8 cellular contexts compared by ENCODE assay signal in genomic region chr13:50080856-50081105, GRCh38.
DNase-seq lines count a peak whose midpoint lies in the region; ATAC-seq and TF ChIP-seq lines count a peak whose summit lies in the region.

No MANE protein-coding gene starts in this region.

- H2AFZ ChIP-seq in HCT116 (ENCODE audit: low read depth, low read length, poor library complexity, severe bottlenecking), result no peak overlapping the region

- no peak for ATAC-seq in HCT116
- ATAC-seq in activated naive CD8-positive, alpha-beta T cell treated with anti-CD3 and anti-CD28 coated beads, Interleukin-2, amount 10 ng/mL, durations not matched to agents 7 days and 5 days (ENCODE audit: low read depth), result peak; percentile 3
- ATAC-seq in GM19351 (IDR thresholded peaks at IDR 0.05; ENCODE audit: unreplicated experiment), result no peak
- no peak for ATAC-seq in HG02852 (IDR thresholded peaks at IDR 0.05; ENCODE audit: unreplicated experiment)

- H3K36me3 ChIP-seq in HCT116 (ENCODE audit: control insufficient read depth in 1 of 2, insufficient read depth in 2 of 2, low read length in 2 of 2), result no peaks in the 10 kb centered on the region; a peak in 1 of 4 replicates
- H3K36me3 ChIP-seq in suprapubic skin, result no peaks in the 10 kb centered on the region

- H3K27me3 ChIP-seq in HCT116 (ENCODE audit: insufficient read depth, low read length), result no peaks in the 10 kb centered on the region
- H3K27me3 ChIP-seq in suprapubic skin, result no peaks in the 10 kb centered on the region

- H3K27me3 Mint-ChIP-seq in activated naive CD8-positive, alpha-beta T cell treated with anti-CD3 and anti-CD28 coated beads, Interleukin-2, amount 10 ng/mL, durations not matched to agents 7 days and 5 days, result no peaks in the 10 kb centered on the region

- H3K4me2 ChIP-seq in HCT116 (ENCODE audit: low read length), result peak overlapping the region; percentile 85

- TF ChIP-seq EP300 in suprapubic skin (IDR thresholded peaks at IDR 0.05), result no peak

- no peaks in the 10 kb centered on the region for H3K9me3 Mint-ChIP-seq in activated naive CD8-positive, alpha-beta T cell treated with anti-CD3 and anti-CD28 coated beads, Interleukin-2, amount 10 ng/mL, durations not matched to agents 7 days and 5 days

- RAD21 ChIA-PET in HCT116 (lab: Charles Lee; ENCODE audit: low non-redundant PET in 1 of 2, low total read pairs in 2 of 2, uncharacterized antibody in 2 of 2, unreplicated experiment in 2 of 2), result no interaction called here

- WGBS in suprapubic skin, result 2% methylated on average over 10 of the region's 10 CpGs

- H4K20me1 ChIP-seq in HCT116 (ENCODE audit: insufficient read depth), result peaks cover 37% of the 10 kb centered on the region; the same call in 1 of the 2 replicates

- H3K79me2 ChIP-seq in HCT116 (ENCODE audit: insufficient read depth, low read length), result peaks cover 91% of the 10 kb centered on the region

- peak overlapping the region; percentile 85 for H3K9ac ChIP-seq in HCT116 (ENCODE audit: low read length)

- H3K27ac ChIP-seq in HCT116 (ENCODE audit: low read depth, low read length) (peak overlapping the region; percentile 98), suprapubic skin (peak overlapping the region; percentile 83)

- TF ChIP-seq POLR2A in HCT116 (IDR thresholded peaks at IDR 0.05; ENCODE audit: borderline replicate concordance, extremely low read depth, insufficient read depth, insufficient read length) (no peak), suprapubic skin (IDR thresholded peaks at IDR 0.05) (no peak)

- no peak for TF ChIP-seq RAD21 in HCT116 (IDR thresholded peaks at IDR 0.05; ENCODE audit: low read depth)

- H3K9me3 ChIP-seq in HCT116 (ENCODE audit: control insufficient read depth in 1 of 2, insufficient read depth in 1 of 2, low read depth in 1 of 2, low read length in 2 of 2), result no peaks in the 10 kb centered on the region
- H3K9me3 ChIP-seq in suprapubic skin, result no peaks in the 10 kb centered on the region

- TF ChIP-seq CTCF in HCT116 (IDR thresholded peaks at IDR 0.05 in 2 of 3, conservative IDR thresholded peaks at IDR 0.05 in 1 of 3; ENCODE audit: borderline replicate concordance in 1 of 3, insufficient read depth in 1 of 3, low read depth in 2 of 3, low read length in 2 of 3), result no peak
- TF ChIP-seq CTCF in suprapubic skin (IDR thresholded peaks at IDR 0.05), result no peak

- CTCF ChIA-PET in HCT116 (lab: Charles Lee), result interaction anchor here (2.5 kb wide), 1 partner anchor 84 kb away, joined by 7 read pairs; the partner anchor contains the start of gene TRIM13

- H3K9me2 ChIP-seq in HCT116 (ENCODE audit: insufficient read depth), result no peaks in the 10 kb centered on the region

- peak overlapping the region; percentile 100 for H3K27ac Mint-ChIP-seq in activated naive CD8-positive, alpha-beta T cell treated with anti-CD3 and anti-CD28 coated beads, Interleukin-2, amount 10 ng/mL, durations not matched to agents 7 days and 5 days

- BruUV-seq in HCT116 (replicated peaks; lab: Mats Ljungman, UMichigan), result no TSS peak

- peaks cover 32% of the 10 kb centered on the region for H3K4me1 Mint-ChIP-seq in activated naive CD8-positive, alpha-beta T cell treated with anti-CD3 and anti-CD28 coated beads, Interleukin-2, amount 10 ng/mL, durations not matched to agents 7 days and 5 days

- H3K4me1 ChIP-seq in HCT116 (ENCODE audit: control insufficient read depth in 1 of 2, insufficient read depth in 2 of 2, low read length in 2 of 2) (peaks cover 26 to 44% of the 10 kb centered on the region in 2 experiments), suprapubic skin (peaks cover 47% of the 10 kb centered on the region)

- H3K4me3 ChIP-seq in HCT116 (replicated peaks in 1 of 2; ENCODE audit: low read depth in 1 of 2, low read length in 2 of 2) (peak overlapping the region; percentile 72 to 90), suprapubic skin (peak overlapping the region; percentile 79)

- in situ Hi-C loops in ACHN (cut with HindIII; ENCODE audit: low pct_ligation_motif_present, low pct_unique_long_range_greater_than_20kb, low sequenced_read_pairs), result no loop called here

- H3K4me3 Mint-ChIP-seq in activated naive CD8-positive, alpha-beta T cell treated with anti-CD3 and anti-CD28 coated beads, Interleukin-2, amount 10 ng/mL, durations not matched to agents 7 days and 5 days, result peak overlapping the region; percentile 100

- DNase-seq in ACHN, result peak; percentile 44
- DNase-seq in HCT116 (ENCODE audit: low read depth, low spot score), result no peak
- no peak for DNase-seq in activated naive CD8-positive, alpha-beta T cell treated with anti-CD3 and anti-CD28 coated beads, Interleukin-2, amount 10 ng/mL, durations not matched to agents 7 days and 5 days
- peak; percentile 47 for DNase-seq in iris pigment epithelial cell (ENCODE audit: low read depth)
- no peak for DNase-seq in suprapubic skin (ENCODE audit: low spot score in 2 of 2)
- no peak for DNase-seq in cerebellum (ENCODE audit: low spot score)

- intact Hi-C loops in HCT116 (cut with micrococcal nuclease), result loop anchor here (5.0 kb wide), 2 partner anchors 127 to 167 kb away; no protein-coding TSS in a partner anchor

- peaks cover 16% of the 10 kb centered on the region for H3K36me3 Mint-ChIP-seq in activated naive CD8-positive, alpha-beta T cell treated with anti-CD3 and anti-CD28 coated beads, Interleukin-2, amount 10 ng/mL, durations not matched to agents 7 days and 5 days

- POLR2A ChIA-PET in HCT116 (lab: Charles Lee), result interaction anchor here (3.1 to 3.6 kb wide), 2 partner anchors 45 to 83 kb away, joined by 11 to 12 read pairs; partner anchors contain the start of gene TRIM13
- POLR2A ChIA-PET in activated naive CD8-positive, alpha-beta T cell treated with anti-CD3 and anti-CD28 coated beads, Interleukin-2, amount 10 ng/mL, durations not matched to agents 7 days and 5 days (lab: Charles Lee), result interaction anchor here (0.7 to 10.3 kb wide), 12 partner anchors 10 to 831 kb away, joined by 3 to 224 read pairs (median 6); partner anchors contain the start of genes RNASEH2B, SPRYD7 and TRIM13

TF ChIP-seq in HCT116, 20 proteins besides CTCF, POLR2A, EP300 and RAD21 (continues in another document):
- no peak for TF ChIP-seq CBX3 (IDR thresholded peaks at IDR 0.05; ENCODE audit: low read depth)
- no peak for TF ChIP-seq YY1 (IDR thresholded peaks at IDR 0.05; ENCODE audit: extremely low read depth, insufficient replicate concordance, low read depth, low read length)
- TF ChIP-seq EZH2phosphoT487 (IDR thresholded peaks at IDR 0.05; ENCODE audit: borderline replicate concordance), result no peak
- no peak for TF ChIP-seq SRF (IDR thresholded peaks at IDR 0.05; ENCODE audit: low read depth)
- TF ChIP-seq REST (IDR thresholded peaks at IDR 0.05; ENCODE audit: low read depth), result no peak
- TF ChIP-seq, protein P1, sequence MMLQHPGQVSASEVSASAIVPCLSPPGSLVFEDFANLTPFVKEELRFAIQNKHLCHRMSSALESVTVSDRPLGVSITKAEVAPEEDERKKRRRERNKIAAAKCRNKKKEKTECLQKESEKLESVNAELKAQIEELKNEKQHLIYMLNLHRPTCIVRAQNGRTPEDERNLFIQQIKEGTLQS (IDR thresholded peaks at IDR 0.05), result no peak
- TF ChIP-seq JUND (IDR thresholded peaks at IDR 0.05), result no peak
- no peak for TF ChIP-seq ZFX (IDR thresholded peaks at IDR 0.05)
- no peak for TF ChIP-seq ZNF274 (IDR thresholded peaks at IDR 0.05; ENCODE audit: low read depth, low read length)
- no peak for TF ChIP-seq MAX (IDR thresholded peaks at IDR 0.05)
- TF ChIP-seq, protein P2, sequence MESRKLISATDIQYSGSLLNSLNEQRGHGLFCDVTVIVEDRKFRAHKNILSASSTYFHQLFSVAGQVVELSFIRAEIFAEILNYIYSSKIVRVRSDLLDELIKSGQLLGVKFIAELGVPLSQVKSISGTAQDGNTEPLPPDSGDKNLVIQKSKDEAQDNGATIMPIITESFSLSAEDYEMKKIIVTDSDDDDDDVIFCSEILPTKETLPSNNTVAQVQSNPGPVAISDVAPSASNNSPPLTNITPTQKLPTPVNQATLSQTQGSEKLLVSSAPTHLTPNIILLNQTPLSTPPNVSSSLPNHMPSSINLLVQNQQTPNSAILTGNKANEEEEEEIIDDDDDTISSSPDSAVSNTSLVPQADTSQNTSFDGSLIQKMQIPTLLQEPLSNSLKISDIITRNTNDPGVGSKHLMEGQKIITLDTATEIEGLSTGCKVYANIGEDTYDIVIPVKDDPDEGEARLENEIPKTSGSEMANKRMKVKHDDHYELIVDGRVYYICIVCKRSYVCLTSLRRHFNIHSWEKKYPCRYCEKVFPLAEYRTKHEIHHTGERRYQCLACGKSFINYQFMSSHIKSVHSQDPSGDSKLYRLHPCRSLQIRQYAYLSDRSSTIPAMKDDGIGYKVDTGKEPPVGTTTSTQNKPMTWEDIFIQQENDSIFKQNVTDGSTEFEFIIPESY (IDR thresholded peaks at IDR 0.05; ENCODE audit: extremely low read depth, insufficient replicate concordance, low read length), result no peak
- no peak for TF ChIP-seq TCF7L2 (IDR thresholded peaks at IDR 0.05; ENCODE audit: borderline replicate concordance, extremely low read depth, insufficient read depth, insufficient read length)

Comparison
In these comparisons a context has a peak if more than half of its experiments do, and no peak if none do; other contexts are left out.
1. DNase-seq: peak in ACHN (single experiment) and iris pigment epithelial cell (single experiment); none in HCT116 (single experiment), activated naive CD8-positive, alpha-beta T cell treated with anti-CD3 and anti-CD28 coated beads, Interleukin-2, amount 10 ng/mL, durations not matched to agents 7 days and 5 days (single experiment), suprapubic skin (0 of 2) and cerebellum (single experiment).